ENCODE assay signal across 8 cellular contexts in the genomic region with DNA sequence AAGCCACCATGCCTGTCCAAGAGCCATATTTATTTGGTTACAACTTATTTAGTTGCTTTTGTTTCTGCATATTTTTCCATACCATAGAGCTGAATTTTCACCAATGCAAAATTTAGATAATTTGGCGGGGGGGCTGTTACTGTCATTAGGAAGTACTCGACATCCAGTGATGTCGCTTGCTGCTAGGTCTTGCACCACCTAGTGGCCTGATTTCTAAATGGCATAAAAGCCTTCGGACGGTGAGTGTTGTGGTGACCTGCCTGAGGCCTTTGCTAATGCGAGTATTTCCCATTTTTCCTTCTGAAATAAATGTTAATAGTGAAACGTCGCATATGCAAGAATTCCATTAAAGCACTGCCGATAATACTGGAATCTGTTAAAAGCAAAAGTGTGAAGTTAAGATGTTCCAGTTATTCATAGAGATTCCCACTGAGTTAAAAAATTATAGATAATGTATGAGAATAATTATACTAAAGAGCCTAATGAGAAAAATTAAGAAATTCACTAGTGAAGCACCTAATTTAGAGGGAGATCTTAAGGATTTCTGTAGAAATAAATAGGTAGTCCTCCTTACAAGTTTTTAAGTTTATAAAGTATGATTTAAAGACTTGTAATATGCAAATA.
DNase-seq lines count a peak whose midpoint lies in the region; ATAC-seq, FAIRE-seq and TF ChIP-seq lines count a peak whose summit lies in the region.

No MANE protein-coding gene starts in this region.

- H3K4me3 Mint-ChIP-seq in T-helper 17 cell: no peak overlapping the region

- no peaks in the 10 kb centered on the region for H3K36me3 Mint-ChIP-seq in T-helper 17 cell (ENCODE audit: low read depth)

- no peaks in the 10 kb centered on the region for H3K9me3 ChIP-seq in T-helper 17 cell (ENCODE audit: control insufficient read depth, low read length, poor library complexity, severe bottlenecking)
- no peaks in the 10 kb centered on the region for H3K9me3 ChIP-seq in body of pancreas

- no peak overlapping the region for H3K27ac ChIP-seq in body of pancreas

- H3K4me1 Mint-ChIP-seq in T-helper 17 cell: peaks cover 2% of the 10 kb centered on the region

- TF ChIP-seq POLR2A in body of pancreas (IDR thresholded peaks at IDR 0.05): no peak

- no peak overlapping the region for H3K27ac Mint-ChIP-seq in T-helper 17 cell

- no peaks in the 10 kb centered on the region for H3K4me1 ChIP-seq in body of pancreas

- TF ChIP-seq CTCF in D721Med (IDR thresholded peaks at IDR 0.05; ENCODE audit: insufficient read depth, missing control alignments): peak; percentile 67
- TF ChIP-seq CTCF in body of pancreas (IDR thresholded peaks at IDR 0.05): peak; percentile 56 to 70 (median 60)
- TF ChIP-seq CTCF in kidney epithelial cell (IDR thresholded peaks at IDR 0.05; ENCODE audit: insufficient read depth, low read length, poor library complexity, severe bottlenecking): peak; percentile 79

- no peak overlapping the region for H3K4me3 ChIP-seq in body of pancreas
- no peak overlapping the region for H3K4me3 ChIP-seq in kidney epithelial cell (ENCODE audit: low read depth, low read length)

- no peaks in the 10 kb centered on the region for H3K27me3 Mint-ChIP-seq in T-helper 17 cell

- peaks cover 4 to 13% of the 10 kb centered on the region in 2 donors for H3K36me3 ChIP-seq in body of pancreas (replicated peaks in 1 of 2; ENCODE audit: insufficient read depth in 1 of 2, low read depth in 2 of 2)
- peaks cover 5% of the 10 kb centered on the region for H3K36me3 ChIP-seq in kidney epithelial cell (ENCODE audit: control insufficient read depth, insufficient read depth, low read length)

- ATAC-seq in GM21423 (IDR thresholded peaks at IDR 0.05; ENCODE audit: unreplicated experiment) (peak; percentile 71), T-helper 17 cell (peak; percentile 81), body of pancreas (peak; percentile 51), HG02973 (IDR thresholded peaks at IDR 0.05; ENCODE audit: unreplicated experiment) (no peak)

- FAIRE-seq in D721Med (lab: Jason Lieb, UNC): peak; percentile 83

- no peaks in the 10 kb centered on the region for H3K27me3 ChIP-seq in body of pancreas
- no peaks in the 10 kb centered on the region for H3K27me3 ChIP-seq in kidney epithelial cell (ENCODE audit: control insufficient read depth, insufficient read depth, low read length)

- 33 to 46% methylated on average over 9 of the region's 9 CpGs for WGBS in body of pancreas, 2 donors

- DNase-seq in D721Med (ENCODE audit: insufficient read length, low spot score) (no peak), LoVo (ENCODE audit: low spot score) (peak; percentile 37), T-helper 17 cell (peak in 2 of 3 donors; percentile 19 to 27), body of pancreas (peak; percentile 43 to 56 (median 54)), kidney epithelial cell (ENCODE audit: low read depth) (no peak)
- DNase-seq in stimulated activated CD8-positive, alpha-beta memory T cell treated with anti-CD3 and anti-CD28 coated beads, Interleukin-15, amount 100 ng/mL, for 48 hours (ENCODE audit: low read depth in 2 of 2): peak; percentile 8 to 14

- intact Hi-C loops in body of pancreas (cut with DNase I): no loop called here

Comparison
In these comparisons a context has a peak if more than half of its experiments do, and no peak if none do; other contexts are left out.
1. DNase-seq: peak in LoVo (single experiment), T-helper 17 cell (2 of 3), body of pancreas (4 of 4) and stimulated activated CD8-positive, alpha-beta memory T cell treated with anti-CD3 and anti-CD28 coated beads, Interleukin-15, amount 100 ng/mL, for 48 hours (2 of 2); none in D721Med (single experiment) and kidney epithelial cell (single experiment).
2. Peak in every context shown above with its lines, with median percentiles within 50 percentile points of each other: CTCF ChIP-seq.